ENCODE assay signal across 9 cellular contexts in genomic region chr12:8108808-8109398, GRCh38. TPM values are rescaled to one million over a fixed set of nuclear protein-coding genes. Genes with fewer than 3 reads are reported as not detected.
DNase-seq lines count a peak whose midpoint lies in the region; ATAC-seq and TF ChIP-seq lines count a peak whose summit lies in the region.
"Had no signal": no experiment of that assay in that cellular context is flagged by ENCODE, and none has a peak within 500 bp of the region (broad histone marks: within the 10 kb centered on the region; RNA-seq: fewer than 3 reads in every experiment).

No MANE protein-coding gene starts in this region.

- peaks cover 9% of the 10 kb centered on the region for H3K4me1 Mint-ChIP-seq in activated naive CD4-positive, alpha-beta T cell treated with anti-CD3 and anti-CD28 coated beads, Interleukin-2, amount 10 ng/mL, durations not matched to agents 7 days and 5 days

- WGBS in tibial nerve, 2 donors = 1 to 3% methylated on average over 3 of the region's 3 CpGs

- TF ChIP-seq POLR2A in tibial nerve (IDR thresholded peaks at IDR 0.05) = no peak

- H2AFZ ChIP-seq in parathyroid adenoma = peak overlapping the region; percentile 18

- no peaks in the 10 kb centered on the region for H3K79me2 ChIP-seq in parathyroid adenoma

- H3K27me3 ChIP-seq in parathyroid adenoma (ENCODE audit: control insufficient read depth, insufficient read depth, low read length) (no peaks in the 10 kb centered on the region), tibial nerve (no peaks in the 10 kb centered on the region)

- H3K4me1 ChIP-seq in parathyroid adenoma = no peaks in the 10 kb centered on the region
- H3K4me1 ChIP-seq in tibial nerve = peaks cover 0 to 7% (median 0%) of the 10 kb centered on the region in 4 donors

- CTCF ChIA-PET in activated naive CD4-positive, alpha-beta T cell treated with anti-CD3 and anti-CD28 coated beads, Interleukin-2, amount 10 ng/mL, durations not matched to agents 7 days and 5 days (lab: Charles Lee) = interaction anchor here (0.6 to 3.7 kb wide), 12 partner anchors 9 to 128 kb away, joined by 3 to 36 read pairs (median 4); partner anchors contain the start of gene FAM90A1

- H3K4me3 ChIP-seq in SK-N-MC (peak overlapping the region; percentile 32; the same call in 1 of the 2 replicates), parathyroid adenoma (ENCODE audit: low read depth, low read length) (no peak overlapping the region), tibial nerve (no peak overlapping the region)

- peak overlapping the region; percentile 35 for H3K4me2 ChIP-seq in parathyroid adenoma (ENCODE audit: low read length)

- peak; percentile 58 for DNase-seq in GM10266 (ENCODE audit: extremely low spot score)
- peak; percentile 83 for DNase-seq in LoVo (ENCODE audit: low spot score)
- peak; percentile 67 for DNase-seq in SK-N-MC (ENCODE audit: low read depth, low spot score)
- DNase-seq in activated naive CD4-positive, alpha-beta T cell treated with anti-CD3 and anti-CD28 coated beads, Interleukin-2, amount 10 ng/mL, durations not matched to agents 7 days and 5 days = peak; percentile 90
- DNase-seq in glomerular endothelial cell (ENCODE audit: extremely low read depth, low read depth, low spot score) = peak; percentile 61
- peak; percentile 79 to 89 for DNase-seq in tibial nerve (ENCODE audit: low spot score in 2 of 2)

- H3K27ac Mint-ChIP-seq in activated naive CD4-positive, alpha-beta T cell treated with anti-CD3 and anti-CD28 coated beads, Interleukin-2, amount 10 ng/mL, durations not matched to agents 7 days and 5 days = no peak overlapping the region

- TF ChIP-seq EP300 in tibial nerve (IDR thresholded peaks at IDR 0.05) = no peak

- peaks cover 9% of the 10 kb centered on the region; the same call in 1 of the 2 replicates for H3K36me3 ChIP-seq in SK-N-MC (ENCODE audit: insufficient read depth, low read length)
- no peaks in the 10 kb centered on the region for H3K36me3 ChIP-seq in parathyroid adenoma (ENCODE audit: control insufficient read depth, insufficient read depth, low read length)
- H3K36me3 ChIP-seq in tibial nerve = peaks cover 0 to 24% (median 0%) of the 10 kb centered on the region in 3 donors

- H3K27ac ChIP-seq in SK-N-MC (no peak overlapping the region), parathyroid adenoma (no peak overlapping the region), tibial nerve (peak overlapping the region in 1 of 4 donors; percentile 7)

- H3K9ac ChIP-seq in SK-N-MC (ENCODE audit: insufficient read length) (peak overlapping the region; percentile 62), parathyroid adenoma (no peak overlapping the region)

- 0 out of 2 replicates have a peak, but pooled peaks cover 4% of the 10 kb centered on the region for H3K9me3 ChIP-seq in SK-N-MC (ENCODE audit: low read depth, low read length)
- no peaks in the 10 kb centered on the region for H3K9me3 ChIP-seq in parathyroid adenoma (ENCODE audit: control insufficient read depth, low read length)
- peaks cover 0 to 10% (median 0%) of the 10 kb centered on the region in 4 donors for H3K9me3 ChIP-seq in tibial nerve

- no peaks in the 10 kb centered on the region for H3K9me3 Mint-ChIP-seq in activated naive CD4-positive, alpha-beta T cell treated with anti-CD3 and anti-CD28 coated beads, Interleukin-2, amount 10 ng/mL, durations not matched to agents 7 days and 5 days

- TF ChIP-seq CTCF in GM10266 (IDR thresholded peaks at IDR 0.05; ENCODE audit: control insufficient read depth, insufficient read depth, low read depth, missing control alignments) (peak; percentile 94), parathyroid adenoma (IDR thresholded peaks at IDR 0.05) (peak; percentile 99), tibial nerve (IDR thresholded peaks at IDR 0.05) (peak; percentile 84 to 97 (median 91))

- H3K36me3 Mint-ChIP-seq in activated naive CD4-positive, alpha-beta T cell treated with anti-CD3 and anti-CD28 coated beads, Interleukin-2, amount 10 ng/mL, durations not matched to agents 7 days and 5 days = peaks cover 18% of the 10 kb centered on the region

- no peak overlapping the region for H3K4me3 Mint-ChIP-seq in activated naive CD4-positive, alpha-beta T cell treated with anti-CD3 and anti-CD28 coated beads, Interleukin-2, amount 10 ng/mL, durations not matched to agents 7 days and 5 days

- no peak for ATAC-seq in GM19463 (IDR thresholded peaks at IDR 0.05; ENCODE audit: unreplicated experiment)

- H3K27me3 Mint-ChIP-seq in activated naive CD4-positive, alpha-beta T cell treated with anti-CD3 and anti-CD28 coated beads, Interleukin-2, amount 10 ng/mL, durations not matched to agents 7 days and 5 days = no peaks in the 10 kb centered on the region

RNA-seq across cellular contexts. Expression of gene CLEC4A, which starts 14.5 kb away (rescaled TPM):
- not detected in 2 replicates for total RNA-seq in glomerular endothelial cell
- total RNA-seq in tibial nerve = 1 to 10 TPM; 2.2 to 7.9 (median 5.8) TPM

RNA-seq across cellular contexts. Expression of gene NECAP1, which starts 26.8 kb away (rescaled TPM):
- total RNA-seq in glomerular endothelial cell (22.3 and 37.3 TPM in 2 replicates), tibial nerve (10 to 100 TPM; 17.4 to 38.2 (median 32.1) TPM)

RNA-seq across cellular contexts. Expression of gene C3AR1, which starts 42.7 kb away (rescaled TPM):
- total RNA-seq in glomerular endothelial cell = 0.44 TPM in 1 of 2 replicates, not detected in the other
- total RNA-seq in tibial nerve = 10 to 100 TPM in 1 of 4 donors, 1 to 10 TPM in 3; 7.1 to 16.8 (median 9.1) TPM

RNA-seq across cellular contexts. Expression of gene ZNF705A, which starts 47.9 kb away (rescaled TPM):
- total RNA-seq in glomerular endothelial cell (not detected in 2 replicates), tibial nerve (not detected)
- total RNA-seq: subcutaneous adipose tissue had no signal
